Comparison of ENCODE assay signal across 14 cellular contexts in the genomic region with DNA sequence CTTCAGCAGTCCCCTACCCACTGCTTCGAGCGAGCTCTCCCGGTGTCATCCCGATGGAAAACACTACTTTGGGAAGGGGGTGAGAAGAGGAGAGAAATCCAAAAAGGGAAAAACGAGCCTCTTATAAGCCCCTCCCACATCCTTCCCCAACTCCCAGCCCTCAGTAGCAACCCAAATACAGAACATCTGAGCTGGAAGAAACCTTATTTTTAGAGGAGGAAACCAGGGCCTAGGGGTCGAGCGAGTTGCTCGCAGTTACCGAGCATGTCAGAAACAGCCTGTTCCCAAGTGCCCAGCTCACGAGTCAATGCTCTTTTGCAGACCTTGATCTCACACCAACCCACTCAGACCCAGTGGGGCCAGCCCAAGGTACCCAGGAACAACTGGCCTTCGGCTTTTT. TPM values are rescaled to one million over a fixed set of nuclear protein-coding genes. Genes with fewer than 3 reads are reported as not detected.
"Had no signal": no experiment of that assay in that cellular context is flagged by ENCODE, and none has a peak within 500 bp of the region (broad histone marks: within the 10 kb centered on the region; RNA-seq: fewer than 3 reads in every experiment).

No MANE protein-coding gene starts in this region.

- H3K27me3 ChIP-seq: pancreas had no signal

- H3K9me3 ChIP-seq: pancreas, SK-N-SH had no signal

- ATAC-seq: left lobe of liver, pancreas had no signal

- H3K9me3 Mint-ChIP-seq: activated naive CD4-positive, alpha-beta T cell treated with anti-CD3 and anti-CD28 coated beads, Interleukin-2, amount 10 ng/mL, durations not matched to agents 7 days and 5 days; activated T-helper 2 cell treated with anti-CD3 and anti-CD28 coated beads, Interferon-gamma antibody, Interleukin-2, Interleukin-4, amounts not matched to agents 10 μg/mL and 5 μg/mL and 100 μg/mL, durations not matched to agents 14 hours and 24 hours and 36 hours; neural crest cell; type B pancreatic cell had no signal

- H3K4me1 ChIP-seq: pancreas had no signal

- DNase-seq: activated naive CD4-positive, alpha-beta T cell treated with anti-CD3 and anti-CD28 coated beads, Interleukin-2, amount 10 ng/mL, durations not matched to agents 7 days and 5 days; dermis blood vessel endothelial cell; erythroblast; glutamatergic neuron; mesendoderm; pancreas; retina; SK-N-SH; small intestine; T-helper 1 cell had no signal

- H3K36me3 Mint-ChIP-seq: activated naive CD4-positive, alpha-beta T cell treated with anti-CD3 and anti-CD28 coated beads, Interleukin-2, amount 10 ng/mL, durations not matched to agents 7 days and 5 days; type B pancreatic cell had no signal

- H3K27ac ChIP-seq: pancreas had no signal

- H3K27ac Mint-ChIP-seq: activated naive CD4-positive, alpha-beta T cell treated with anti-CD3 and anti-CD28 coated beads, Interleukin-2, amount 10 ng/mL, durations not matched to agents 7 days and 5 days; activated T-helper 2 cell treated with anti-CD3 and anti-CD28 coated beads, Interferon-gamma antibody, Interleukin-2, Interleukin-4, amounts not matched to agents 10 μg/mL and 5 μg/mL and 100 μg/mL, durations not matched to agents 14 hours and 24 hours and 36 hours; type B pancreatic cell had no signal

- H3K36me3 ChIP-seq: pancreas had no signal

- H3K4me1 Mint-ChIP-seq: activated naive CD4-positive, alpha-beta T cell treated with anti-CD3 and anti-CD28 coated beads, Interleukin-2, amount 10 ng/mL, durations not matched to agents 7 days and 5 days; neural crest cell had no signal

- H3K4me2 ChIP-seq: SK-N-SH had no signal

- H3K4me3 Mint-ChIP-seq: activated naive CD4-positive, alpha-beta T cell treated with anti-CD3 and anti-CD28 coated beads, Interleukin-2, amount 10 ng/mL, durations not matched to agents 7 days and 5 days; neural crest cell; type B pancreatic cell had no signal

- H3K27me3 Mint-ChIP-seq: type B pancreatic cell had no signal

- H3K4me3 ChIP-seq: pancreas had no signal

RNA-seq across cellular contexts. Expression of a gene that starts 14.2 kb away (rescaled TPM):
- total RNA-seq: dermis blood vessel endothelial cell had no signal
